ENCODE assay signal across 2 cellular contexts in genomic region chr22:37230673-37231405, GRCh38.
TF ChIP-seq lines count a peak whose summit lies in the region.

No MANE protein-coding gene starts in this region.

TF ChIP-seq in GM12878, 131 proteins besides CTCF, POLR2A, EP300 and RAD21 (continues in another document):
- TF ChIP-seq JUND (IDR thresholded peaks at IDR 0.05; ENCODE audit: low read depth, low read length) (no peak), IKZF1 (conservative IDR thresholded peaks at IDR 0.05) (peak; percentile 63), SMC3 (IDR thresholded peaks at IDR 0.05; ENCODE audit: borderline replicate concordance, low read length) (no peak), RUNX3 (IDR thresholded peaks at IDR 0.05; ENCODE audit: low read length) (peak; percentile 86), USF1 (IDR thresholded peaks at IDR 0.05; ENCODE audit: borderline replicate concordance, extremely low read length, insufficient read depth, low read depth, low read length) (no peak), MTA3 (IDR thresholded peaks at IDR 0.05; ENCODE audit: borderline replicate concordance, low read length) (peak; percentile 76; the same call in 1 of the 2 replicates), EGR1 (IDR thresholded peaks at IDR 0.05; ENCODE audit: borderline replicate concordance in 1 of 2, low read depth in 2 of 2, low read length in 2 of 2) (peak in 1 of 2 experiments; percentile 21; a peak in 1 of 3 replicates), BHLHE40 (IDR thresholded peaks at IDR 0.05; ENCODE audit: borderline replicate concordance in 1 of 2, low read depth in 2 of 2, low read length in 1 of 2) (peak in 1 of 2 experiments; percentile 20; a peak in 1 of 4 replicates), IKZF2 (IDR thresholded peaks at IDR 0.05) (peak; percentile 49 to 53; a peak in 3 of 4 replicates), RFX5 (IDR thresholded peaks at IDR 0.05; ENCODE audit: low read depth, low read length) (no peak), MYC (IDR thresholded peaks at IDR 0.05; ENCODE audit: insufficient read depth, insufficient read length, insufficient replicate concordance, low read length, severe bottlenecking) (no peak), PML (IDR thresholded peaks at IDR 0.05; ENCODE audit: low read length) (no peak), YY1 (IDR thresholded peaks at IDR 0.05; ENCODE audit: low read depth, low read length) (no peak), TCF3 (IDR thresholded peaks at IDR 0.05; ENCODE audit: borderline replicate concordance, insufficient read depth, low read depth, low read length) (0 out of 2 replicates have a peak, but pooled peaks have one; percentile 38), PAX5 (IDR thresholded peaks at IDR 0.05; ENCODE audit: borderline replicate concordance, low read depth, low read length) (0 out of 2 replicates have a peak, but pooled peaks have one; percentile 10), NR2C1 (IDR thresholded peaks at IDR 0.05) (no peak), ZNF687 (IDR thresholded peaks at IDR 0.05) (no peak), ATF3 (IDR thresholded peaks at IDR 0.05; ENCODE audit: borderline replicate concordance, extremely low read depth, low read depth, low read length) (no peak), SMARCA5 (IDR thresholded peaks at IDR 0.05) (peak; percentile 90), TBL1XR1 (IDR thresholded peaks at IDR 0.05; ENCODE audit: low read depth, low read length) (0 out of 2 replicates have a peak, but pooled peaks have one; percentile 9), CHD4 (IDR thresholded peaks at IDR 0.05) (0 out of 2 replicates have a peak, but pooled peaks have one; percentile 18), CHD2 (IDR thresholded peaks at IDR 0.05; ENCODE audit: borderline replicate concordance, low read depth, low read length) (no peak), RELB (IDR thresholded peaks at IDR 0.05; ENCODE audit: low read depth) (0 out of 2 replicates have a peak, but pooled peaks have one; percentile 30), SREBF2 (IDR thresholded peaks at IDR 0.05; ENCODE audit: low read length) (no peak), ZNF622 (IDR thresholded peaks at IDR 0.05) (no peak), NBN (IDR thresholded peaks at IDR 0.05) (peak; percentile 60; the same call in 1 of the 2 replicates), STAT3 (IDR thresholded peaks at IDR 0.05; ENCODE audit: low read depth, low read length) (no peak)

TF ChIP-seq in WTC11, 78 proteins besides CTCF, POLR2A, EP300 and RAD21:
- no peak for TF ChIP-seq ZMAT4 (CRISPR knock-in tag; IDR thresholded peaks at IDR 0.05)
- TF ChIP-seq ARID4B (CRISPR knock-in tag; IDR thresholded peaks at IDR 0.05; ENCODE audit: borderline replicate concordance) = no peak
- TF ChIP-seq TEAD4 (CRISPR knock-in tag; IDR thresholded peaks at IDR 0.05) = no peak
- no peak for TF ChIP-seq PREB (CRISPR knock-in tag; IDR thresholded peaks at IDR 0.05; ENCODE audit: borderline replicate concordance)
